ENCODE assay signal across 11 cellular contexts in the genomic region with DNA sequence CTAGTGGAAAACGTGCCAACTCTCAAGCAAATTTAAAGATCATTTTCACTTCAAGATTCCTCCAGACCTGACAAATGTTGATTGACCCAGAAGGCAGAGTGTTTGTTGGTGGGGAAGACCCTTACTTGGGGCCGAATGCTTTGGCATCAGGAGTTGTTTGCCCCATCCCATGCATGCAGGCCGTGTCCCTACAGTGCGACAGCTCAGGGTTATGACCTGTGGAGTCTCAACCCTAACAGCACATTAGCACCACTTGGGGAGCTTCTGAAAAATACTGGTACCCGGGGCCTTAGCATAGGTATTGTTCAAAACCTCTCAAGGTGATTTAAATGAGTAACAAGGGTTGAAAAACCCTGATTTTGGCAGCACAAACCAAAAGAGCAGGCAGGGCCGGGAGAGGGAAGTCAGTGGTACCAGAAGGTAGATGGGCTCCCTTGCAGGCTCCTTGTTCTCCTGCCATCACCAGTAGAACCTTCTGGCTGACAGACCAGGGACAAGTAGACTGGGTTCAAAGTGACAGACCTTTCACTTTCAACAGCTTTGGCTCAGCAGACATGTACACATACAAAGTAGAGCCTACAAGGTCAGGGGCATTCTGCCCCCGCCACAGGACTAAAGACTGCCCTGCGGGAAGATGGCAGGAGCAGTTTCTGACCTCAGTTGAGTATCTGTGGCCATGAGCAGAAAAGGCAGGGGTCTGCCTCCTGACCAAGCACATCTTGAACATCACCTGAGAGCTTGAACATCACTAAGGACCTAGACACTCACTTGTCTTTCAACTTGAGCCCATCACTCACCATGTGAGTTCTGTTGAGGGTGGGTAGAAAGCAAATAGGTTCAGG. TPM values are rescaled to one million over a fixed set of nuclear protein-coding genes. Genes with fewer than 3 reads are reported as not detected.
DNase-seq lines count a peak whose midpoint lies in the region; ATAC-seq and TF ChIP-seq lines count a peak whose summit lies in the region.
"Had no signal": no experiment of that assay in that cellular context is flagged by ENCODE, and none has a peak within 500 bp of the region (broad histone marks: within the 10 kb centered on the region; RNA-seq: fewer than 3 reads in every experiment).

No MANE protein-coding gene starts in this region.

- no peak overlapping the region for H3K4me3 ChIP-seq in aorta (ENCODE audit: low read length in 2 of 2)
- H3K4me3 ChIP-seq: BLaER1 had no signal

- H3K27me3 Mint-ChIP-seq in natural killer cell (ENCODE audit: low read depth in 2 of 2): no peaks in the 10 kb centered on the region
- no peaks in the 10 kb centered on the region for H3K27me3 Mint-ChIP-seq in natural killer cell treated with Interleukin-12 subunit alpha and Interleukin-12 subunit beta and Interleukin-15 and Interleukin-18, amount 100 ng/mL, for 72 hours
- no peaks in the 10 kb centered on the region for H3K27me3 Mint-ChIP-seq in naive thymus-derived CD8-positive, alpha-beta T cell

- no peak overlapping the region for H3K4me3 Mint-ChIP-seq in natural killer cell
- no peak overlapping the region for H3K4me3 Mint-ChIP-seq in natural killer cell treated with Interleukin-12 subunit alpha and Interleukin-12 subunit beta and Interleukin-15 and Interleukin-18, amount 100 ng/mL, for 72 hours
- H3K4me3 Mint-ChIP-seq in naive thymus-derived CD8-positive, alpha-beta T cell: no peak overlapping the region

- peaks cover 6 to 12% of the 10 kb centered on the region in 2 donors for H3K4me1 Mint-ChIP-seq in natural killer cell
- H3K4me1 Mint-ChIP-seq in natural killer cell treated with Interleukin-12 subunit alpha and Interleukin-12 subunit beta and Interleukin-15 and Interleukin-18, amount 100 ng/mL, for 72 hours (ENCODE audit: low read depth in 2 of 2): peaks cover 0 to 3% of the 10 kb centered on the region in 2 donors
- H3K4me1 Mint-ChIP-seq in naive thymus-derived CD8-positive, alpha-beta T cell: peaks cover 16 to 55% (median 31%) of the 10 kb centered on the region in 4 donors

- DNase-seq in natural killer cell: peak; percentile 11
- no peak for DNase-seq in natural killer cell treated with Interleukin-12 subunit alpha and Interleukin-12 subunit beta and Interleukin-15 and Interleukin-18, amount 100 ng/mL, for 72 hours (ENCODE audit: low spot score)
- DNase-seq in naive thymus-derived CD8-positive, alpha-beta T cell: peak in 1 of 10 donors; percentile 10
- DNase-seq in aorta: no peak
- no peak for DNase-seq in DMS 273 (lab: John Stamatoyannopoulos, UW; ENCODE audit: unreplicated experiment)
- DNase-seq: activated effector memory CD4-positive, alpha-beta T cell treated with Interleukin-2 at 50 U/mL for 16 hours; NCI-H526 treated with DMSO at 0.1 percent for 48 hours had no signal

- POLR2A ChIA-PET in naive thymus-derived CD8-positive, alpha-beta T cell (lab: Charles Lee): interaction anchor here (0.9 to 1.5 kb wide), 2 partner anchors 13 to 42 kb away, joined by 3 read pairs; no protein-coding TSS in a partner anchor

- intact Hi-C loops in natural killer cell (cut with micrococcal nuclease): no loop called here
- intact Hi-C loops in aorta (cut with DNase I): loop anchor here (2.0 to 10.0 kb wide), 4 partner anchors 56 to 238 kb away; a partner anchor contains a TSS

- H3K27ac Mint-ChIP-seq in natural killer cell: peak overlapping the region; percentile 45 to 59
- no peak overlapping the region for H3K27ac Mint-ChIP-seq in natural killer cell treated with Interleukin-12 subunit alpha and Interleukin-12 subunit beta and Interleukin-15 and Interleukin-18, amount 100 ng/mL, for 72 hours
- H3K27ac Mint-ChIP-seq in naive thymus-derived CD8-positive, alpha-beta T cell: peak overlapping the region; percentile 58 to 91 (median 80)

- TF ChIP-seq CTCF in natural killer cell (IDR thresholded peaks at IDR 0.05): no peak

- peaks cover 6 to 7% of the 10 kb centered on the region in 2 donors for H3K4me1 ChIP-seq in aorta (ENCODE audit: control insufficient read depth in 1 of 2, insufficient read depth in 2 of 2, low read length in 2 of 2)
- H3K4me1 ChIP-seq: BLaER1 had no signal

- H3K9me3 Mint-ChIP-seq in natural killer cell: no peaks in the 10 kb centered on the region
- H3K9me3 Mint-ChIP-seq in natural killer cell treated with Interleukin-12 subunit alpha and Interleukin-12 subunit beta and Interleukin-15 and Interleukin-18, amount 100 ng/mL, for 72 hours: no peaks in the 10 kb centered on the region
- H3K9me3 Mint-ChIP-seq in naive thymus-derived CD8-positive, alpha-beta T cell: no peaks in the 10 kb centered on the region

- no peaks in the 10 kb centered on the region for H3K36me3 ChIP-seq in aorta (ENCODE audit: control insufficient read depth in 1 of 2, insufficient read depth in 2 of 2, low read length in 1 of 2)

- H3K27me3 ChIP-seq in aorta (ENCODE audit: control insufficient read depth in 1 of 2, insufficient read depth in 2 of 2, low read length in 1 of 2): no peaks in the 10 kb centered on the region
- H3K27me3 ChIP-seq: BLaER1 had no signal

- ATAC-seq in natural killer cell (no peak), aorta (ENCODE audit: low FRiP score) (no peak), HG02852 (IDR thresholded peaks at IDR 0.05; ENCODE audit: unreplicated experiment) (no peak), GM19351 (IDR thresholded peaks at IDR 0.05; ENCODE audit: unreplicated experiment) (no peak)
- no peak for ATAC-seq in natural killer cell treated with Interleukin-12 subunit alpha and Interleukin-12 subunit beta and Interleukin-15 and Interleukin-18, amount 100 ng/mL, for 72 hours
- ATAC-seq in naive thymus-derived CD8-positive, alpha-beta T cell: no peak

- H3K27ac ChIP-seq in cingulate gyrus (ENCODE audit: low read depth, low read length): peak overlapping the region; percentile 93
- H3K27ac ChIP-seq in aorta (ENCODE audit: low read depth in 1 of 2, low read length in 2 of 2): peak overlapping the region; percentile 59 to 87
- H3K27ac ChIP-seq: BLaER1 had no signal

- H3K9me3 ChIP-seq in aorta (ENCODE audit: control insufficient read depth, low read length): no peaks in the 10 kb centered on the region
- H3K9me3 ChIP-seq: BLaER1 had no signal

- 79% methylated on average over 8 of the region's 8 CpGs for WGBS in aorta, 2 donors

- H3K36me3 Mint-ChIP-seq in natural killer cell: peaks cover 7% of the 10 kb centered on the region
- H3K36me3 Mint-ChIP-seq in natural killer cell treated with Interleukin-12 subunit alpha and Interleukin-12 subunit beta and Interleukin-15 and Interleukin-18, amount 100 ng/mL, for 72 hours: peaks cover 5% of the 10 kb centered on the region
- peaks cover 0 to 59% (median 2%) of the 10 kb centered on the region in 3 donors for H3K36me3 Mint-ChIP-seq in naive thymus-derived CD8-positive, alpha-beta T cell

RNA-seq across cellular contexts. Expression of a gene that starts 39.6 kb away (rescaled TPM):
- 100 to 1,000 TPM; 199 to 242 (median 236) TPM for total RNA-seq in natural killer cell
- total RNA-seq in natural killer cell treated with Interleukin-12 subunit alpha and Interleukin-12 subunit beta and Interleukin-15 and Interleukin-18, amount 100 ng/mL, for 72 hours: 100 to 1,000 TPM in 1 of 2 donors, 10 to 100 TPM in 1; 54.6 to 114 TPM
- 100 to 1,000 TPM; 384 to 393 TPM for total RNA-seq in naive thymus-derived CD8-positive, alpha-beta T cell
- polyA plus RNA-seq in naive thymus-derived CD8-positive, alpha-beta T cell: 10 to 100 TPM; 37.4 to 92.5 (median 53.2) TPM
- 100 to 1,000 TPM in 1 of 2 donors, 10 to 100 TPM in 1; 96.3 to 148 TPM for total RNA-seq in aorta
- polyA plus RNA-seq in aorta: 10 to 100 TPM; 17.9 to 52.5 TPM

Comparison
In these comparisons a context has a peak if more than half of its experiments do, and no peak if none do; other contexts are left out.
1. H3K27ac Mint-ChIP-seq: peak in natural killer cell (2 of 2) and naive thymus-derived CD8-positive, alpha-beta T cell (10 of 10); none in natural killer cell treated with Interleukin-12 subunit alpha and Interleukin-12 subunit beta and Interleukin-15 and Interleukin-18, amount 100 ng/mL, for 72 hours (0 of 2).